In the genomic region with DNA sequence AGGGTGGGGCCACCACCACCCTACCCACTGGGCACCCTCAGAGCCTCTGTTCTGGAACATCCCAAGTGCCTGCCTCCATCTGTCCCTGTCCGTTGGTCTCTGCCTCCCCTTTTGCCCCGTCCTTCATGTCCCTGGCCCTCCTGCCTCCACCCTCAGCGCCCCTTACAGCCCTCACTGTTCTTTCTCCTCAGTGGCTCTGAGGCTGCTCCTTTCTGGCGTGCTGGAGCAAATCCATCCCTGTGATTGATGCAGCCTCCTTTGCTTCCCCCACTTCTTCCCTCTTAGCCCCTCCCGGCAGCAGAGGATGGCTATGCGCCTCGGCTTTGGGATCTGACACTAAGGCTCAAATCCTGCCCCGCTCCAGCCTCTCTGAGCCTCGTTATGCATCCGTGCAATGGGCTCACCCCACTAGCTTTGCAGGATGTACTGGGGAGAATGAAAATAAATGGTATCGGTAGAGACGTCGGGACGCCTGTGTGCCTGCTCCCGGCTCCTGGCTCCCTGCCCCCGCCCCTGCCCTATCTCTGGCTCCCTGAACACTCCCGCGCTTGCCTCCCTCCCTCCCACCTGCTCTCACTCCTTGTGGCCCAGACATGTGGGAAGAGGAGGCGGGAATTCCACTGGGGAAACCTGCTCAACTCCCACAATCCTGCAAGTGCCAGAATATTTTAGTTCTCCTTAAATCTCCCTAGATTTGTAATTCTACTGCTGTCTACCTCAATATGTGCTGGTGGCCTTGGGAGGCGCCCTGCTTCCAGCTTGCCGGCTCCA, we compare ENCODE assay signal across 12 cellular contexts. TPM values are rescaled to one million over a fixed set of nuclear protein-coding genes. Genes with fewer than 3 reads are reported as not detected.
A peak's percentile ranks its signal among the peaks of the same experiment; 100 is the strongest.
DNase-seq lines count a peak whose midpoint lies in the region; ATAC-seq and TF ChIP-seq lines count a peak whose summit lies in the region.
"Had no signal": no experiment of that assay in that cellular context is flagged by ENCODE, and none has a peak within 500 bp of the region (broad histone marks: within the 10 kb centered on the region; RNA-seq: fewer than 3 reads in every experiment).

No MANE protein-coding gene starts in this region.

- H3K27ac ChIP-seq in SK-N-SH (ENCODE audit: low read depth in 2 of 2, low read length in 1 of 2): no peak overlapping the region
- no peak overlapping the region for H3K27ac ChIP-seq in iPS-20b (ENCODE audit: low read length)

- peaks cover 14 to 54% of the 10 kb centered on the region in 2 experiments; a peak in 3 of 4 replicates for H3K4me1 ChIP-seq in SK-N-SH (ENCODE audit: control insufficient read depth in 1 of 2, insufficient read depth in 2 of 2, low read depth in 1 of 2, low read length in 1 of 2)
- H3K4me1 ChIP-seq in iPS-20b (ENCODE audit: insufficient read depth, low read length): peaks cover 12% of the 10 kb centered on the region; the same call in 1 of the 2 replicates

- H3K9me3 ChIP-seq in SK-N-SH (no peaks in the 10 kb centered on the region), iPS-20b (ENCODE audit: insufficient read depth, low read depth, low read length) (no peaks in the 10 kb centered on the region)

- peaks cover 44% of the 10 kb centered on the region for H3K4me1 Mint-ChIP-seq in stimulated activated effector memory CD8-positive, alpha-beta T cell treated with anti-CD3 and anti-CD28 coated beads, Interleukin-12 subunit alpha, Interleukin-12 subunit beta, amount 100 ng/mL, for 72 hours
- H3K4me1 Mint-ChIP-seq in T-cell: peaks cover 16 to 28% (median 16%) of the 10 kb centered on the region in 3 donors

- H3F3A ChIP-seq in SK-N-SH (replicated peaks; ENCODE audit: insufficient read depth): no peaks in the 10 kb centered on the region

- H3K4me2 ChIP-seq in SK-N-SH: no peak overlapping the region

- no peak for TF ChIP-seq EP300 in SK-N-SH (IDR thresholded peaks at IDR 0.05; ENCODE audit: borderline replicate concordance in 1 of 2, low read depth in 1 of 2, low read length in 1 of 2)

- H3K9me2 ChIP-seq in SK-N-SH: no peaks in the 10 kb centered on the region

- H3K27me3 ChIP-seq in SK-N-SH (ENCODE audit: insufficient read depth) (peaks cover 8% of the 10 kb centered on the region; the same call in 1 of the 2 replicates), iPS-20b (ENCODE audit: insufficient read depth, low read length) (peaks cover 67% of the 10 kb centered on the region)

- DNase-seq in SK-N-SH: peak; percentile 67
- DNase-seq in amniotic epithelial cell (ENCODE audit: low read depth): peak; percentile 75
- DNase-seq in stimulated activated effector memory CD8-positive, alpha-beta T cell treated with anti-CD3 and anti-CD28 coated beads, Interleukin-12 subunit alpha, Interleukin-12 subunit beta, amount 100 ng/mL, for 72 hours (ENCODE audit: low spot score in 2 of 2): no peak
- no peak for DNase-seq in NCI-H128 (lab: John Stamatoyannopoulos, UW; ENCODE audit: unreplicated experiment)
- no peak for DNase-seq in T-cell
- DNase-seq: foreskin fibroblast, GF-D8 had no signal

- no peaks in the 10 kb centered on the region for H3K79me2 ChIP-seq in SK-N-SH (ENCODE audit: insufficient read depth)

- no peaks in the 10 kb centered on the region for H3K9me3 Mint-ChIP-seq in stimulated activated effector memory CD8-positive, alpha-beta T cell treated with anti-CD3 and anti-CD28 coated beads, Interleukin-12 subunit alpha, Interleukin-12 subunit beta, amount 100 ng/mL, for 72 hours
- H3K9me3 Mint-ChIP-seq in T-cell: no peaks in the 10 kb centered on the region

- H3K9ac ChIP-seq in SK-N-SH (no peak overlapping the region), iPS-20b (ENCODE audit: low read depth, low read length) (no peak overlapping the region; the same call in 1 of the 2 replicates)

- H3K4me3 ChIP-seq in SK-N-SH (ENCODE audit: low read depth in 2 of 2, low read length in 1 of 2) (no peak overlapping the region), iPS-20b (ENCODE audit: low read length) (peak overlapping the region; percentile 72)

- H3K36me3 ChIP-seq in SK-N-SH (replicated peaks in 1 of 2; ENCODE audit: control insufficient read depth in 1 of 2, insufficient read depth in 2 of 2, low read length in 1 of 2) (no peaks in the 10 kb centered on the region), iPS-20b (ENCODE audit: insufficient read depth, low read depth, low read length) (no peaks in the 10 kb centered on the region)

- ATAC-seq in SK-N-SH treated with all-trans-retinoic acid at 6 μM for 48 hours (no peak), T-cell (replicated peaks in 1 of 4) (no peak), HG02623 (IDR thresholded peaks at IDR 0.05; ENCODE audit: unreplicated experiment) (no peak)
- ATAC-seq in stimulated activated effector memory CD8-positive, alpha-beta T cell treated with anti-CD3 and anti-CD28 coated beads, Interleukin-12 subunit alpha, Interleukin-12 subunit beta, amount 100 ng/mL, for 72 hours: no peak

- peaks cover 25 to 48% of the 10 kb centered on the region in 2 donors for H3K27me3 Mint-ChIP-seq in T-cell

- TF ChIP-seq CTCF in SK-N-SH (IDR thresholded peaks at IDR 0.05): no peak

- no peak overlapping the region for H3K4me3 Mint-ChIP-seq in stimulated activated effector memory CD8-positive, alpha-beta T cell treated with anti-CD3 and anti-CD28 coated beads, Interleukin-12 subunit alpha, Interleukin-12 subunit beta, amount 100 ng/mL, for 72 hours
- peak overlapping the region in 1 of 3 donors; percentile 4 for H3K4me3 Mint-ChIP-seq in T-cell

- H3K36me3 Mint-ChIP-seq in stimulated activated effector memory CD8-positive, alpha-beta T cell treated with anti-CD3 and anti-CD28 coated beads, Interleukin-12 subunit alpha, Interleukin-12 subunit beta, amount 100 ng/mL, for 72 hours: no peaks in the 10 kb centered on the region
- H3K36me3 Mint-ChIP-seq in T-cell: no peaks in the 10 kb centered on the region

- H2AFZ ChIP-seq in SK-N-SH (ENCODE audit: low read depth): no peak overlapping the region

- no peak for TF ChIP-seq RAD21 in SK-N-SH (IDR thresholded peaks at IDR 0.05; ENCODE audit: low read length)

- peak overlapping the region; percentile 62 for H3K27ac Mint-ChIP-seq in stimulated activated effector memory CD8-positive, alpha-beta T cell treated with anti-CD3 and anti-CD28 coated beads, Interleukin-12 subunit alpha, Interleukin-12 subunit beta, amount 100 ng/mL, for 72 hours
- no peak overlapping the region for H3K27ac Mint-ChIP-seq in T-cell

- POLR2A ChIA-PET in SK-N-SH (lab: Yijun Ruan, JAX) (no interaction called here), T-cell (lab: Charles Lee) (no interaction called here)

- no peaks in the 10 kb centered on the region for H4K20me1 ChIP-seq in SK-N-SH (ENCODE audit: insufficient read depth)

- CTCF ChIA-PET in SK-N-SH (lab: Yijun Ruan, JAX) (interaction anchor here (0.9 to 2.5 kb wide), 5 partner anchors 14 to 352 kb away, joined by 3 to 12 read pairs (median 4); partner anchors contain the start of gene VSTM2L), T-cell (lab: Charles Lee) (no interaction called here)

- WGBS in SK-N-SH (ENCODE audit: low lambda C conversion rate): 58% methylated on average over 21 of the region's 21 CpGs

TF ChIP-seq in SK-N-SH, 30 proteins besides CTCF, POLR2A, EP300 and RAD21:
- TF ChIP-seq JUND (IDR thresholded peaks at IDR 0.05) (no peak), TAF1 (IDR thresholded peaks at IDR 0.05; ENCODE audit: borderline replicate concordance, low read depth, low read length) (no peak), SIN3A (IDR thresholded peaks at IDR 0.05; ENCODE audit: borderline replicate concordance, low read depth, low read length) (no peak), RFX5 (IDR thresholded peaks at IDR 0.05; ENCODE audit: low read length) (no peak), SMC3 (IDR thresholded peaks at IDR 0.05; ENCODE audit: low read depth, low read length) (no peak)
TF ChIP-seq in SK-N-SH: peak in this region for 0.

TF ChIP-seq in SK-N-SH treated with all-trans-retinoic acid at 6 μM for 48 hours, 23 proteins besides CTCF, POLR2A, EP300 and RAD21 (continues in another document):
- TF ChIP-seq, protein P1, sequence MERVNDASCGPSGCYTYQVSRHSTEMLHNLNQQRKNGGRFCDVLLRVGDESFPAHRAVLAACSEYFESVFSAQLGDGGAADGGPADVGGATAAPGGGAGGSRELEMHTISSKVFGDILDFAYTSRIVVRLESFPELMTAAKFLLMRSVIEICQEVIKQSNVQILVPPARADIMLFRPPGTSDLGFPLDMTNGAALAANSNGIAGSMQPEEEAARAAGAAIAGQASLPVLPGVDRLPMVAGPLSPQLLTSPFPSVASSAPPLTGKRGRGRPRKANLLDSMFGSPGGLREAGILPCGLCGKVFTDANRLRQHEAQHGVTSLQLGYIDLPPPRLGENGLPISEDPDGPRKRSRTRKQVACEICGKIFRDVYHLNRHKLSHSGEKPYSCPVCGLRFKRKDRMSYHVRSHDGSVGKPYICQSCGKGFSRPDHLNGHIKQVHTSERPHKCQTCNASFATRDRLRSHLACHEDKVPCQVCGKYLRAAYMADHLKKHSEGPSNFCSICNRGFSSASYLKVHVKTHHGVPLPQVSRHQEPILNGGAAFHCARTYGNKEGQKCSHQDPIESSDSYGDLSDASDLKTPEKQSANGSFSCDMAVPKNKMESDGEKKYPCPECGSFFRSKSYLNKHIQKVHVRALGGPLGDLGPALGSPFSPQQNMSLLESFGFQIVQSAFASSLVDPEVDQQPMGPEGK (CRISPR knock-in tag; IDR thresholded peaks at IDR 0.05; ENCODE audit: borderline replicate concordance): no peak
- no peak for TF ChIP-seq PPARA (CRISPR knock-in tag; IDR thresholded peaks at IDR 0.05; ENCODE audit: borderline replicate concordance)
- TF ChIP-seq TCF4 (CRISPR knock-in tag; IDR thresholded peaks at IDR 0.05; ENCODE audit: borderline replicate concordance): no peak

RNA-seq across cellular contexts. Expression of gene VSTM2L, which starts 13.1 kb away (rescaled TPM):
- polyA plus RNA-seq in SK-N-SH (2012; rRNA removed): 4.8 and 5.1 TPM in 2 replicates
- polyA plus RNA-seq in SK-N-SH (2012; cell fraction: cytosol; rRNA removed): 3.4 and 5.6 TPM in 2 replicates
- polyA plus RNA-seq in SK-N-SH (2012; cell fraction: nucleus; rRNA removed): 3.8 and 5.2 TPM in 2 replicates
- total RNA-seq in T-cell: not detected
- total RNA-seq: HT-29, NCI-H460 had no signal

Comparison
In these comparisons a context has a peak if more than half of its experiments do, and no peak if none do; other contexts are left out.
1. DNase-seq: peak in SK-N-SH (single experiment) and amniotic epithelial cell (single experiment); none in stimulated activated effector memory CD8-positive, alpha-beta T cell treated with anti-CD3 and anti-CD28 coated beads, Interleukin-12 subunit alpha, Interleukin-12 subunit beta, amount 100 ng/mL, for 72 hours (0 of 2), NCI-H128 (single experiment) and T-cell (0 of 34).